Comparison of ENCODE assay signal across 15 cellular contexts in the genomic region with DNA sequence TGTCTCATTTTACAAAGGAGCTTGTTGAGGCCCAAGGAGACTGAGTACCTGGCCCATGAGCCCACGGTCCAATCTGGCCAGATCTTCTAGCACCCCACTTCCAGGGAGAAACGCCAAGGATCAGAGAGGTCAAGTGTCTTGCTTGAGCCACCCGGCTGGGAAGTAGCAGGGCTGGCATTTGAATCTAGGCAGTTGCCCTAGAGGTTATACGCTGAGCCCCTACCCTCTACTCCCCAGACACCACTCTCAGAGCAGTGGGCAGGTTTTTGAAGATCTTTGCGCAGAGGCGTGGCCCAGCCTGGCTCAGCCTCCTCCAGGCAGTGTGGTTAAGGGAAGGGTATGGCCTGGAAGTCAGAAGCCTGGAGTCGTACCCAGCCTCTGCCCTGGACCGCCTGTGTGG. TPM values are rescaled to one million over a fixed set of nuclear protein-coding genes. Genes with fewer than 3 reads are reported as not detected.
DNase-seq lines count a peak whose midpoint lies in the region; ATAC-seq, FAIRE-seq and TF ChIP-seq lines count a peak whose summit lies in the region.
"Had no signal": no experiment of that assay in that cellular context is flagged by ENCODE, and none has a peak within 500 bp of the region (broad histone marks: within the 10 kb centered on the region; RNA-seq: fewer than 3 reads in every experiment).

No MANE protein-coding gene starts in this region.

- H3K4me1 ChIP-seq in kidney (ENCODE audit: control insufficient read depth in 1 of 2, insufficient read depth in 1 of 2, low read depth in 1 of 2, low read length in 2 of 2): peaks cover 23 to 24% of the 10 kb centered on the region in 2 donors
- peaks cover 0 to 1% of the 10 kb centered on the region in 2 donors for H3K4me1 ChIP-seq in neuronal stem cell (ENCODE audit: control insufficient read depth in 2 of 2, insufficient read depth in 1 of 2, low read depth in 1 of 2, low read length in 2 of 2)

- no peak overlapping the region for H3K14ac ChIP-seq in neuronal stem cell (ENCODE audit: low read length)

- H4K8ac ChIP-seq in neuronal stem cell (ENCODE audit: low read depth, low read length): no peak overlapping the region

- H3K79me1 ChIP-seq in neuronal stem cell (ENCODE audit: low read depth, low read length): no peaks in the 10 kb centered on the region

- no peak overlapping the region for H2BK120ac ChIP-seq in neuronal stem cell (ENCODE audit: low read depth, low read length)

- H3K36me3 ChIP-seq in kidney (ENCODE audit: control insufficient read depth in 1 of 2, insufficient read depth in 2 of 2, low read length in 2 of 2) (peaks cover 7 to 42% of the 10 kb centered on the region in 2 donors), neuronal stem cell (replicated peaks in 1 of 2; ENCODE audit: control insufficient read depth in 2 of 2, insufficient read depth in 2 of 2, low read length in 2 of 2) (peaks cover 42 to 65% of the 10 kb centered on the region in 2 donors)

- no peak overlapping the region for H2AFZ ChIP-seq in neuronal stem cell (ENCODE audit: low read length)
- H2AFZ ChIP-seq: GM23338 had no signal

- H2BK5ac ChIP-seq in neuronal stem cell (ENCODE audit: low read length): no peak overlapping the region

- DNase-seq in cardiac septum (ENCODE audit: low spot score) (peak; percentile 55), Right ventricle myocardium superior (no peak), kidney (no peak), neuronal stem cell (ENCODE audit: low spot score) (no peak), COLO668 (lab: John Stamatoyannopoulos, UW; ENCODE audit: unreplicated experiment) (no peak), CD1c-positive myeloid dendritic cell (ENCODE audit: extremely low spot score) (no peak)
- DNase-seq: ACHN; CD4-positive, alpha-beta T cell; DMS79; H9 had no signal

- ATAC-seq in Right ventricle myocardium superior (ENCODE audit: poor library complexity) (no peak), GM18519 (IDR thresholded peaks at IDR 0.05; ENCODE audit: low FRiP score, unreplicated experiment) (no peak)
- ATAC-seq: GM12878, GM23338 had no signal

- H3K27ac ChIP-seq in kidney (ENCODE audit: low read depth in 2 of 2, low read length in 2 of 2) (peak overlapping the region; percentile 34 to 51), neuronal stem cell (replicated peaks; ENCODE audit: low read length) (no peak overlapping the region)

- H3K4ac ChIP-seq in neuronal stem cell (ENCODE audit: low read length): no peak overlapping the region

- TF ChIP-seq CTCF in kidney (IDR thresholded peaks at IDR 0.05; ENCODE audit: borderline replicate concordance, extremely low read depth, insufficient read depth): no peak

- no peak for FAIRE-seq in kidney (lab: Jason Lieb, UNC)
- FAIRE-seq: GM12878, GM18507 had no signal

- H3K9ac ChIP-seq in kidney (ENCODE audit: low read length in 2 of 2): peak overlapping the region in 1 of 2 donors; percentile 26
- H3K9ac ChIP-seq in neuronal stem cell (ENCODE audit: low read depth, low read length, poor library complexity): no peak overlapping the region
- H3K9ac ChIP-seq: BLaER1 treated with 17β-estradiol and CSF1 and Interleukin-3, amounts not matched to agents 10 nM and 100 nM had no signal

- no peak overlapping the region for H3K4me2 ChIP-seq in neuronal stem cell (ENCODE audit: insufficient read depth, low read length, poor library complexity, severe bottlenecking)
- H3K4me2 ChIP-seq: BLaER1 treated with 17β-estradiol and CSF1 and Interleukin-3, amounts not matched to agents 10 nM and 100 nM; GM23338 had no signal

- H3K23ac ChIP-seq in neuronal stem cell (ENCODE audit: low read depth, low read length, poor library complexity): peak overlapping the region; percentile 43

- H3K18ac ChIP-seq in neuronal stem cell (ENCODE audit: low read length): no peak overlapping the region

- H3K27me3 ChIP-seq in neuronal stem cell (ENCODE audit: control insufficient read depth in 3 of 3, insufficient read depth in 3 of 3, low read depth in 1 of 3, low read length in 3 of 3): no peaks in the 10 kb centered on the region
- H3K27me3 ChIP-seq: BLaER1 treated with 17β-estradiol and CSF1 and Interleukin-3, amounts not matched to agents 10 nM and 100 nM had no signal

- H3K9me3 ChIP-seq in kidney (ENCODE audit: control insufficient read depth in 1 of 2, low read length in 2 of 2) (no peaks in the 10 kb centered on the region), neuronal stem cell (replicated peaks in 1 of 2; ENCODE audit: control insufficient read depth in 2 of 2, insufficient read depth in 1 of 2, low read depth in 1 of 2, low read length in 2 of 2) (no peaks in the 10 kb centered on the region)
- H3K9me3 ChIP-seq: BLaER1 treated with 17β-estradiol and CSF1 and Interleukin-3, amounts not matched to agents 10 nM and 100 nM had no signal

- H2AK5ac ChIP-seq in neuronal stem cell (ENCODE audit: low read depth, low read length): no peak overlapping the region

- no peak overlapping the region for H3K4me3 ChIP-seq in kidney (ENCODE audit: low read length in 2 of 2)
- H3K4me3 ChIP-seq in neuronal stem cell (ENCODE audit: low read length in 2 of 2): no peak overlapping the region
- H3K4me3 ChIP-seq: BLaER1 treated with 17β-estradiol and CSF1 and Interleukin-3, amounts not matched to agents 10 nM and 100 nM; GM12878; GM23338 had no signal

- H4K91ac ChIP-seq in neuronal stem cell (ENCODE audit: low read depth, low read length, poor library complexity): no peak overlapping the region

- no CpG with 5 or more reads among the region's 8 CpGs for WGBS in neuronal stem cell (ENCODE audit: extremely low coverage in 2 of 2, insufficient read length in 2 of 2, insufficient replicate concordance in 1 of 2), 2 donors

- intact Hi-C loops in cardiac septum (cut with DNase I) (no loop called here), Right ventricle myocardium superior (cut with DNase I) (no loop called here), kidney (cut with DNase I) (no loop called here)

- no peak overlapping the region for H2BK12ac ChIP-seq in neuronal stem cell (ENCODE audit: low read length)

- no peak overlapping the region for H2BK15ac ChIP-seq in neuronal stem cell (ENCODE audit: low read length)

RNA-seq across cellular contexts. Expression of gene NUP214, which starts 5.8 kb away (rescaled TPM):
- total RNA-seq in cardiac septum: 22.9 TPM
- total RNA-seq in Right ventricle myocardium superior: 22.4 TPM
- total RNA-seq in kidney: 75.3 TPM
- polyA plus RNA-seq in kidney (ENCODE audit: insufficient read depth, low read depth, low replicate concordance): 28.4 TPM
- 22.4 TPM for polyA plus RNA-seq in neuronal stem cell (2013, experiment 1 of 2)
- 21.0 TPM for polyA plus RNA-seq in neuronal stem cell (2013, experiment 2 of 2)

RNA-seq across cellular contexts. Expression of gene AIF1L, which starts 23.3 kb away (rescaled TPM):
- total RNA-seq in cardiac septum (11.0 TPM), Right ventricle myocardium superior (22.8 TPM), kidney (397 TPM)
- polyA plus RNA-seq in kidney (ENCODE audit: insufficient read depth, low read depth, low replicate concordance): 439 TPM
- 90.6 TPM for polyA plus RNA-seq in neuronal stem cell (2013, experiment 1 of 2)
- 91.1 TPM for polyA plus RNA-seq in neuronal stem cell (2013, experiment 2 of 2)
- total RNA-seq: CD4-positive, alpha-beta T cell had no signal

Comparison
In these comparisons a context has a peak if more than half of its experiments do, and no peak if none do; other contexts are left out.
1. RNA of gene AIF1L, which starts 23.3 kb away (total RNA-seq): 397 TPM in kidney (single experiment); 22.8 TPM in Right ventricle myocardium superior (single experiment) and 11.0 TPM in cardiac septum (single experiment); every median in the first group is over 10 times any median in the second.